In genomic region chr6:87656857-87657256, GRCh38 we compare ENCODE assay signal across 11 cellular contexts. TPM values are rescaled to one million over a fixed set of nuclear protein-coding genes. Genes with fewer than 3 reads are reported as not detected.
DNase-seq lines count a peak whose midpoint lies in the region; ATAC-seq, FAIRE-seq and TF ChIP-seq lines count a peak whose summit lies in the region.
"Had no signal": no experiment of that assay in that cellular context is flagged by ENCODE, and none has a peak within 500 bp of the region (broad histone marks: within the 10 kb centered on the region; RNA-seq: fewer than 3 reads in every experiment).

No MANE protein-coding gene starts in this region.

- H3K9me3 ChIP-seq in lower lobe of right lung: no peaks in the 10 kb centered on the region

- no peak overlapping the region for H3K4me3 Mint-ChIP-seq in WTC11

- CTCF ChIA-PET in WTC11 (lab: Charles Lee): no interaction called here

- FAIRE-seq in GM18507 (lab: Jason Lieb, UNC): peak; percentile 69

- H3K27me3 ChIP-seq in lower lobe of right lung (ENCODE audit: low read depth): no peaks in the 10 kb centered on the region
- H3K27me3 ChIP-seq: dorsolateral prefrontal cortex had no signal

- H3K36me3 ChIP-seq in lower lobe of right lung: peaks cover 25% of the 10 kb centered on the region

- no peak for DNase-seq in GM18507 (ENCODE audit: extremely low spot score, insufficient read length, low read depth)
- peak; percentile 18 for DNase-seq in central memory CD4-positive, alpha-beta T cell
- no peak for DNase-seq in amygdala (lab: John Stamatoyannopoulos, UW)
- no peak for DNase-seq in lower lobe of right lung
- no peak for DNase-seq in DMS 273 treated with DMSO at 0.1 percent for 48 hours (lab: John Stamatoyannopoulos, UW)
- DNase-seq in WTC11 (ENCODE audit: low spot score): no peak
- DNase-seq: activated CD4-positive, alpha-beta T cell treated with anti-CD3 and anti-CD28 coated beads for 4 hours; dorsolateral prefrontal cortex had no signal

- H3K4me1 ChIP-seq in lower lobe of right lung: peaks cover 6% of the 10 kb centered on the region
- H3K4me1 ChIP-seq: parathyroid adenoma had no signal

- TF ChIP-seq CTCF in lower lobe of right lung (IDR thresholded peaks at IDR 0.05) (no peak), WTC11 (IDR thresholded peaks at IDR 0.05) (no peak)

- POLR2A ChIA-PET in WTC11 (lab: Charles Lee): no interaction called here

- H3K36me3 Mint-ChIP-seq in WTC11: peaks cover 56% of the 10 kb centered on the region

- no peaks in the 10 kb centered on the region for H3K27me3 Mint-ChIP-seq in WTC11 (ENCODE audit: low read depth)

- peaks cover 27% of the 10 kb centered on the region for H3K4me1 Mint-ChIP-seq in WTC11

- no peak overlapping the region for H3K27ac ChIP-seq in lower lobe of right lung
- H3K27ac ChIP-seq: dorsolateral prefrontal cortex, parathyroid adenoma had no signal

- intact Hi-C loops in lower lobe of right lung (cut with DNase I): no loop called here

- ATAC-seq in GM21515 (IDR thresholded peaks at IDR 0.05; ENCODE audit: unreplicated experiment) (peak; percentile 81), HG03432 (IDR thresholded peaks at IDR 0.05; ENCODE audit: unreplicated experiment) (peak; percentile 76), lower lobe of right lung (no peak), WTC11 (no peak)

- no peaks in the 10 kb centered on the region for H3K9me3 Mint-ChIP-seq in WTC11

- no peak overlapping the region for H3K27ac Mint-ChIP-seq in WTC11

- no peak overlapping the region for H3K4me3 ChIP-seq in lower lobe of right lung
- H3K4me3 ChIP-seq: dorsolateral prefrontal cortex had no signal

TF ChIP-seq in WTC11, 78 proteins besides CTCF, POLR2A, EP300 and RAD21:
- TF ChIP-seq SP1 (CRISPR knock-in tag; conservative IDR thresholded peaks at IDR 0.05) (no peak), ZNF416 (CRISPR knock-in tag; IDR thresholded peaks at IDR 0.05) (no peak), ATF1 (CRISPR knock-in tag; IDR thresholded peaks at IDR 0.05) (no peak), RORB (CRISPR knock-in tag; IDR thresholded peaks at IDR 0.05) (no peak), MYBL2 (CRISPR knock-in tag; IDR thresholded peaks at IDR 0.05) (no peak), ESRRA (CRISPR knock-in tag; IDR thresholded peaks at IDR 0.05; ENCODE audit: borderline replicate concordance) (no peak), IRF2 (CRISPR knock-in tag; IDR thresholded peaks at IDR 0.05; ENCODE audit: borderline replicate concordance, low read depth) (no peak), PRDM15 (CRISPR knock-in tag; IDR thresholded peaks at IDR 0.05) (no peak)
- TF ChIP-seq, protein P1, sequence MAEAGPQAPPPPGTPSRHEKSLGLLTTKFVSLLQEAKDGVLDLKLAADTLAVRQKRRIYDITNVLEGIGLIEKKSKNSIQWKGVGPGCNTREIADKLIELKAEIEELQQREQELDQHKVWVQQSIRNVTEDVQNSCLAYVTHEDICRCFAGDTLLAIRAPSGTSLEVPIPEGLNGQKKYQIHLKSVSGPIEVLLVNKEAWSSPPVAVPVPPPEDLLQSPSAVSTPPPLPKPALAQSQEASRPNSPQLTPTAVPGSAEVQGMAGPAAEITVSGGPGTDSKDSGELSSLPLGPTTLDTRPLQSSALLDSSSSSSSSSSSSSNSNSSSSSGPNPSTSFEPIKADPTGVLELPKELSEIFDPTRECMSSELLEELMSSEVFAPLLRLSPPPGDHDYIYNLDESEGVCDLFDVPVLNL (CRISPR knock-in tag; IDR thresholded peaks at IDR 0.05; ENCODE audit: borderline replicate concordance, low read depth): no peak

RNA-seq across cellular contexts. Expression of gene AKIRIN2, which starts 45.2 kb away (rescaled TPM):
- total RNA-seq in lower lobe of right lung (67.6 TPM), WTC11 (2021) (81.4 to 90.2 TPM (median 88.6 TPM) in 3 replicates)

Comparison
In these comparisons a context has a peak if more than half of its experiments do, and no peak if none do; other contexts are left out.
1. ATAC-seq: peak in GM21515 (single experiment) and HG03432 (single experiment); none in lower lobe of right lung (0 of 2) and WTC11 (single experiment).